ENCODE assay signal across 16 cellular contexts in genomic region chr3:81173514-81173913, GRCh38.
DNase-seq lines count a peak whose midpoint lies in the region; ATAC-seq and TF ChIP-seq lines count a peak whose summit lies in the region.
"Had no signal": no experiment of that assay in that cellular context is flagged by ENCODE, and none has a peak within 500 bp of the region (broad histone marks: within the 10 kb centered on the region; RNA-seq: fewer than 3 reads in every experiment).

No MANE protein-coding gene starts in this region.

- H3K4me3 ChIP-seq in Jurkat, Clone E6-1 (ENCODE audit: low read length) = no peak overlapping the region
- H3K4me3 ChIP-seq in mammary epithelial cell (replicated peaks in 1 of 3; ENCODE audit: insufficient read depth in 1 of 3, low read depth in 2 of 3, low read length in 3 of 3) = no peak overlapping the region
- no peak overlapping the region for H3K4me3 ChIP-seq in body of pancreas
- H3K4me3 ChIP-seq: gastroesophageal sphincter, tibial nerve had no signal

- no peak overlapping the region for H2AFZ ChIP-seq in mammary epithelial cell (ENCODE audit: low read depth, low read length)

- H3K4me1 Mint-ChIP-seq in nephron = no peaks in the 10 kb centered on the region
- no peaks in the 10 kb centered on the region for H3K4me1 Mint-ChIP-seq in activated T-cell treated with anti-CD3 and anti-CD28 coated beads, Interleukin-2, amount 50 U/mL, for 72 hours (ENCODE audit: low read depth)
- H3K4me1 Mint-ChIP-seq: activated B cell treated with CpG ODN at 0.5 μM for 24 hours had no signal

- no peaks in the 10 kb centered on the region for H3K27me3 Mint-ChIP-seq in nephron (ENCODE audit: low read depth)
- H3K27me3 Mint-ChIP-seq in activated T-cell treated with anti-CD3 and anti-CD28 coated beads, Interleukin-2, amount 50 U/mL, for 72 hours (ENCODE audit: low read depth) = no peaks in the 10 kb centered on the region
- H3K27me3 Mint-ChIP-seq: activated B cell treated with CpG ODN at 0.5 μM for 24 hours had no signal

- H3K4me3 Mint-ChIP-seq in nephron = no peak overlapping the region
- H3K4me3 Mint-ChIP-seq in activated T-cell treated with anti-CD3 and anti-CD28 coated beads, Interleukin-2, amount 50 U/mL, for 72 hours = no peak overlapping the region
- H3K4me3 Mint-ChIP-seq: activated B cell treated with CpG ODN at 0.5 μM for 24 hours had no signal

- no peaks in the 10 kb centered on the region for H3K79me2 ChIP-seq in mammary epithelial cell (ENCODE audit: insufficient read depth, low read length)

- H3K9ac ChIP-seq in mammary epithelial cell (ENCODE audit: insufficient read depth, low read length) = no peak overlapping the region

- H3K9me3 ChIP-seq in mammary epithelial cell (replicated peaks; ENCODE audit: insufficient read depth, low read length) = no peaks in the 10 kb centered on the region
- no peaks in the 10 kb centered on the region for H3K9me3 ChIP-seq in body of pancreas
- H3K9me3 ChIP-seq: gastroesophageal sphincter, tibial nerve had no signal

- in situ Hi-C loops in mammary epithelial cell (cut with MboI; ENCODE audit: low sequenced_read_pairs in 2 of 2) = no loop called here

- H3K4me2 ChIP-seq in mammary epithelial cell (ENCODE audit: insufficient read depth, low read depth, low read length) = no peak overlapping the region

- intact Hi-C loops in mammary epithelial cell (cut with micrococcal nuclease) = no loop called here
- intact Hi-C loops in body of pancreas (cut with DNase I) = no loop called here

- no TSS peak for BruUV-seq in mammary epithelial cell (replicated peaks; lab: Mats Ljungman, UMichigan)

- DNase-seq in Jurkat, Clone E6-1 (ENCODE audit: low read depth, low spot score) = peak; percentile 6
- DNase-seq in mammary epithelial cell (no peak), AG08395 (ENCODE audit: low spot score) (no peak), NCI-H2227 (lab: John Stamatoyannopoulos, UW; ENCODE audit: unreplicated experiment) (no peak), body of pancreas (no peak)
- no peak for DNase-seq in activated T-cell treated with anti-CD3 and anti-CD28 coated beads, Interleukin-2, amount 50 U/mL, for 72 hours
- DNase-seq: activated B cell treated with CpG ODN at 0.5 μM for 24 hours; central memory CD4-positive, alpha-beta T cell; DMS79; HCEC 1CT; mesenchymal stem cell; NCI-H1105 had no signal

- ATAC-seq in activated T-cell treated with anti-CD3 and anti-CD28 coated beads, Interleukin-2, amount 50 U/mL, for 72 hours (replicated peaks in 1 of 2) = no peak
- no peak for ATAC-seq in body of pancreas
- ATAC-seq: gastroesophageal sphincter had no signal

- H3K27me3 ChIP-seq in mammary epithelial cell (ENCODE audit: insufficient read depth, low read length) (no peaks in the 10 kb centered on the region), body of pancreas (no peaks in the 10 kb centered on the region)
- H3K27me3 ChIP-seq: gastroesophageal sphincter, tibial nerve had no signal

- H3K4me1 ChIP-seq in mammary epithelial cell (ENCODE audit: insufficient read depth, low read length) (no peaks in the 10 kb centered on the region), body of pancreas (no peaks in the 10 kb centered on the region)
- H3K4me1 ChIP-seq: gastroesophageal sphincter, tibial nerve had no signal

- no peaks in the 10 kb centered on the region for H3K36me3 Mint-ChIP-seq in nephron (ENCODE audit: low read depth)
- no peaks in the 10 kb centered on the region for H3K36me3 Mint-ChIP-seq in activated T-cell treated with anti-CD3 and anti-CD28 coated beads, Interleukin-2, amount 50 U/mL, for 72 hours (ENCODE audit: insufficient read depth in 2 of 2)

- no peak overlapping the region for H3K27ac ChIP-seq in mammary epithelial cell (ENCODE audit: insufficient read depth, low read depth, low read length)
- H3K27ac ChIP-seq in body of pancreas = no peak overlapping the region
- H3K27ac ChIP-seq: gastroesophageal sphincter, tibial nerve had no signal

- 22% methylated on average over 4 of the region's 4 CpGs for WGBS in mammary epithelial cell (ENCODE audit: low coverage, missing lambda C conversion rate)
- 29 to 35% methylated on average over 4 of the region's 4 CpGs for WGBS in body of pancreas, 2 donors

- CTCF ChIA-PET in mammary epithelial cell (lab: Charles Lee; ENCODE audit: low non-redundant PET) = no interaction called here

- dilution Hi-C loops in mammary epithelial cell (cut with HindIII; ENCODE audit: low sequenced_read_pairs) = no loop called here

- H3K9me3 Mint-ChIP-seq in nephron = no peaks in the 10 kb centered on the region
- H3K9me3 Mint-ChIP-seq in activated T-cell treated with anti-CD3 and anti-CD28 coated beads, Interleukin-2, amount 50 U/mL, for 72 hours = peaks cover 0 to 2% of the 10 kb centered on the region in 2 donors
- H3K9me3 Mint-ChIP-seq: activated B cell treated with CpG ODN at 0.5 μM for 24 hours had no signal

- TF ChIP-seq POLR2A in body of pancreas (IDR thresholded peaks at IDR 0.05) = no peak

- H3K27ac Mint-ChIP-seq in nephron = no peak overlapping the region
- no peak overlapping the region for H3K27ac Mint-ChIP-seq in activated T-cell treated with anti-CD3 and anti-CD28 coated beads, Interleukin-2, amount 50 U/mL, for 72 hours
- H3K27ac Mint-ChIP-seq: activated B cell treated with CpG ODN at 0.5 μM for 24 hours had no signal

- no peaks in the 10 kb centered on the region for H4K20me1 ChIP-seq in mammary epithelial cell (ENCODE audit: insufficient read depth, low read length)

- TF ChIP-seq CTCF in GM12873 (IDR thresholded peaks at IDR 0.05; ENCODE audit: insufficient read depth, low read depth, low read length, missing control alignments) = peak; percentile 14
- TF ChIP-seq CTCF in mammary epithelial cell (conservative IDR thresholded peaks at IDR 0.05 in 1 of 2, IDR thresholded peaks at IDR 0.05 in 1 of 2; ENCODE audit: extremely low read depth in 1 of 2, insufficient read depth in 1 of 2, low read depth in 1 of 2, low read length in 2 of 2) = peak; percentile 13 to 26
- peak in 2 of 3 experiments; percentile 12 to 26 for TF ChIP-seq CTCF in nephron (IDR thresholded peaks at IDR 0.05; ENCODE audit: unreplicated experiment in 3 of 3)
- peak in 2 of 7 experiments; percentile 6 to 24 for TF ChIP-seq CTCF in body of pancreas (IDR thresholded peaks at IDR 0.05)

- H3K36me3 ChIP-seq in mammary epithelial cell (ENCODE audit: insufficient read depth, low read length) (no peaks in the 10 kb centered on the region), body of pancreas (replicated peaks in 1 of 2; ENCODE audit: insufficient read depth in 1 of 2, low read depth in 2 of 2) (no peaks in the 10 kb centered on the region)
- H3K36me3 ChIP-seq: gastroesophageal sphincter, tibial nerve had no signal
